Comparison of ENCODE assay signal across 8 cellular contexts in the genomic region with DNA sequence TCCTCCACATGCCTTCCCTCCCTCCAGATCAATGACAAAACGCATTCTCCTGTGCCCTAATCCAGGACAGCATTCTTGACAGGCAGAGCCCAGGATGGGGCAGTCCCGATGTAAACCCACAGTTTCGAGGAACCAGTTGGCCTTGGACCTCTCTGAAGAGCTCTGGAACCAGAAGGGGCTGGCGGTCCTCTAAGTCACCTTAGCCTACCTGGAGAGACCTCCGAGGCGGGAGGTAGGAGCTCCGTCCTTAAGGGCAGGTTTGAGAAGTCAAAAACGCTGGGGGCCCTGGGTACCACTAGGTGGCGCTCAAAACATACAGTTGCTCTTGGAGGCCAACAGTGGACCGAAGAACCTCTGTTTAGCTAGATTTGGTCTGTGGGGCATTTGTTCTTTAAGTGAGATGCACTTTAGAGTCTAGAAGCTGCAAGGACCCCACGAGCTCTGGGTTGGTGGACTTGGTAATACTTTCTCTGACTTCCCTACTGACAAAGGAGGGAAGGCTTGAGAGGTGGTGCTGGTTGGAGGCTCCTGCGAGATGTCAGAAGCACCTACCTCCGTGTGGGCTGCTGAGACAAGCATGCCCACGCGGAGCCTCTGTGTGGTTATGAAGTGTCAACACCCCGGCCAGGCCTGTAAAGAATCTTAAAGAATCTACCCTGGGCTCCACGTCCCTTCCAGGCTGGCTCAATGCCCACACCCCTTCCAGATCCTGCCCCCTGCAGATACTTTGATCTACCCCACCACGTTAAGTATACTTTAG.
DNase-seq lines count a peak whose midpoint lies in the region; ATAC-seq, FAIRE-seq and TF ChIP-seq lines count a peak whose summit lies in the region.

No MANE protein-coding gene starts in this region.

- H3K9me3 ChIP-seq in HEK293 (ENCODE audit: control insufficient read depth, insufficient read depth, low read depth, low read length) (no peaks in the 10 kb centered on the region), WERI-Rb-1 (ENCODE audit: severe bottlenecking) (no peaks in the 10 kb centered on the region)

- no peaks in the 10 kb centered on the region for H3K4me1 ChIP-seq in HEK293 (ENCODE audit: control insufficient read depth, insufficient read depth, low read length)

- peak; percentile 46 for DNase-seq in D721Med (ENCODE audit: insufficient read length, low spot score)
- peak; percentile 76 for DNase-seq in NCI-H2171 treated with DMSO at 0.1 percent for 48 hours (lab: John Stamatoyannopoulos, UW)
- peak; percentile 74 for DNase-seq in WERI-Rb-1
- peak; percentile 66 to 90 for DNase-seq in T47D (ENCODE audit: low read depth in 1 of 2, low spot score in 1 of 2)
- DNase-seq in iris pigment epithelial cell (ENCODE audit: low read depth): peak; percentile 77
- DNase-seq in stimulated activated CD4-positive, alpha-beta T cell treated with anti-CD3 and anti-CD28 coated beads, Interleukin-15, amount 100 ng/mL, for 24 hours: peak; percentile 85

- CTCF ChIA-PET in HEK293 (lab: Yijun Ruan, JAX): interaction anchor here (0.6 to 3.9 kb wide), 81 partner anchors 9 to 1951 kb away, joined by 3 to 40 read pairs (median 4); partner anchors contain the start of gene CHST11

- no peaks in the 10 kb centered on the region for H3K27me3 ChIP-seq in WERI-Rb-1 (ENCODE audit: insufficient read depth, low read depth, severe bottlenecking)

- POLR2A ChIA-PET in HEK293 (lab: Yijun Ruan, JAX): interaction anchor here (1.1 kb wide), 2 partner anchors 27 to 75 kb away, joined by 5 to 7 read pairs; partner anchors contain the start of gene CHST11

- in situ Hi-C loops in T47D (cut with HindIII; ENCODE audit: low pct_unique_long_range_greater_than_20kb, low sequenced_read_pairs): no loop called here

- H3K27ac ChIP-seq in HEK293 (ENCODE audit: extremely low read depth, low read depth, low read length) (no peak overlapping the region), WERI-Rb-1 (no peak overlapping the region)

- TF ChIP-seq CTCF in D721Med (IDR thresholded peaks at IDR 0.05; ENCODE audit: insufficient read depth, missing control alignments) (peak; percentile 96), HEK293 (tag by site-specific recombination; IDR thresholded peaks at IDR 0.05) (peak; percentile 80), WERI-Rb-1 (IDR thresholded peaks at IDR 0.05; ENCODE audit: low read depth, low read length) (peak; percentile 87)

- no peak overlapping the region for H3K4me3 ChIP-seq in HEK293 (ENCODE audit: low read depth, low read length)
- H3K4me3 ChIP-seq in WERI-Rb-1 (ENCODE audit: low read depth, low read length): no peak overlapping the region

- FAIRE-seq in D721Med (lab: Jason Lieb, UNC): no peak

- H3K36me3 ChIP-seq in HEK293 (ENCODE audit: control insufficient read depth in 2 of 2, insufficient read depth in 1 of 2, low read length in 2 of 2): no peaks in the 10 kb centered on the region
- H3K36me3 ChIP-seq in WERI-Rb-1: no peaks in the 10 kb centered on the region

- ATAC-seq in GM21619 (IDR thresholded peaks at IDR 0.05; ENCODE audit: unreplicated experiment): no peak

TF ChIP-seq in HEK293, 187 proteins besides CTCF, POLR2A, EP300 and RAD21 (continues in another document):
- no peak for TF ChIP-seq ZNF645 (tag by site-specific recombination; IDR thresholded peaks at IDR 0.05)
- TF ChIP-seq MYNN (tag by site-specific recombination; IDR thresholded peaks at IDR 0.05; ENCODE audit: borderline replicate concordance): no peak
- TF ChIP-seq ZNF354C (tag by site-specific recombination; IDR thresholded peaks at IDR 0.05; ENCODE audit: borderline replicate concordance, low read depth): no peak
- TF ChIP-seq ZNF433 (tag by site-specific recombination; IDR thresholded peaks at IDR 0.05; ENCODE audit: low read depth): no peak
- TF ChIP-seq, protein P1, sequence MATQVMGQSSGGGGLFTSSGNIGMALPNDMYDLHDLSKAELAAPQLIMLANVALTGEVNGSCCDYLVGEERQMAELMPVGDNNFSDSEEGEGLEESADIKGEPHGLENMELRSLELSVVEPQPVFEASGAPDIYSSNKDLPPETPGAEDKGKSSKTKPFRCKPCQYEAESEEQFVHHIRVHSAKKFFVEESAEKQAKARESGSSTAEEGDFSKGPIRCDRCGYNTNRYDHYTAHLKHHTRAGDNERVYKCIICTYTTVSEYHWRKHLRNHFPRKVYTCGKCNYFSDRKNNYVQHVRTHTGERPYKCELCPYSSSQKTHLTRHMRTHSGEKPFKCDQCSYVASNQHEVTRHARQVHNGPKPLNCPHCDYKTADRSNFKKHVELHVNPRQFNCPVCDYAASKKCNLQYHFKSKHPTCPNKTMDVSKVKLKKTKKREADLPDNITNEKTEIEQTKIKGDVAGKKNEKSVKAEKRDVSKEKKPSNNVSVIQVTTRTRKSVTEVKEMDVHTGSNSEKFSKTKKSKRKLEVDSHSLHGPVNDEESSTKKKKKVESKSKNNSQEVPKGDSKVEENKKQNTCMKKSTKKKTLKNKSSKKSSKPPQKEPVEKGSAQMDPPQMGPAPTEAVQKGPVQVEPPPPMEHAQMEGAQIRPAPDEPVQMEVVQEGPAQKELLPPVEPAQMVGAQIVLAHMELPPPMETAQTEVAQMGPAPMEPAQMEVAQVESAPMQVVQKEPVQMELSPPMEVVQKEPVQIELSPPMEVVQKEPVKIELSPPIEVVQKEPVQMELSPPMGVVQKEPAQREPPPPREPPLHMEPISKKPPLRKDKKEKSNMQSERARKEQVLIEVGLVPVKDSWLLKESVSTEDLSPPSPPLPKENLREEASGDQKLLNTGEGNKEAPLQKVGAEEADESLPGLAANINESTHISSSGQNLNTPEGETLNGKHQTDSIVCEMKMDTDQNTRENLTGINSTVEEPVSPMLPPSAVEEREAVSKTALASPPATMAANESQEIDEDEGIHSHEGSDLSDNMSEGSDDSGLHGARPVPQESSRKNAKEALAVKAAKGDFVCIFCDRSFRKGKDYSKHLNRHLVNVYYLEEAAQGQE (tag by site-specific recombination; IDR thresholded peaks at IDR 0.05): no peak
- TF ChIP-seq, protein P2, sequence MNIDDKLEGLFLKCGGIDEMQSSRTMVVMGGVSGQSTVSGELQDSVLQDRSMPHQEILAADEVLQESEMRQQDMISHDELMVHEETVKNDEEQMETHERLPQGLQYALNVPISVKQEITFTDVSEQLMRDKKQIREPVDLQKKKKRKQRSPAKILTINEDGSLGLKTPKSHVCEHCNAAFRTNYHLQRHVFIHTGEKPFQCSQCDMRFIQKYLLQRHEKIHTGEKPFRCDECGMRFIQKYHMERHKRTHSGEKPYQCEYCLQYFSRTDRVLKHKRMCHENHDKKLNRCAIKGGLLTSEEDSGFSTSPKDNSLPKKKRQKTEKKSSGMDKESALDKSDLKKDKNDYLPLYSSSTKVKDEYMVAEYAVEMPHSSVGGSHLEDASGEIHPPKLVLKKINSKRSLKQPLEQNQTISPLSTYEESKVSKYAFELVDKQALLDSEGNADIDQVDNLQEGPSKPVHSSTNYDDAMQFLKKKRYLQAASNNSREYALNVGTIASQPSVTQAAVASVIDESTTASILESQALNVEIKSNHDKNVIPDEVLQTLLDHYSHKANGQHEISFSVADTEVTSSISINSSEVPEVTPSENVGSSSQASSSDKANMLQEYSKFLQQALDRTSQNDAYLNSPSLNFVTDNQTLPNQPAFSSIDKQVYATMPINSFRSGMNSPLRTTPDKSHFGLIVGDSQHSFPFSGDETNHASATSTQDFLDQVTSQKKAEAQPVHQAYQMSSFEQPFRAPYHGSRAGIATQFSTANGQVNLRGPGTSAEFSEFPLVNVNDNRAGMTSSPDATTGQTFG (tag by site-specific recombination; IDR thresholded peaks at IDR 0.05; ENCODE audit: borderline replicate concordance): no peak
- TF ChIP-seq ZNF558 (tag by site-specific recombination; IDR thresholded peaks at IDR 0.05): no peak
- TF ChIP-seq ZXDB (tag by site-specific recombination; IDR thresholded peaks at IDR 0.05): no peak
- peak; percentile 97 for TF ChIP-seq ZNF654 (tag by site-specific recombination; IDR thresholded peaks at IDR 0.05; ENCODE audit: low read depth)
- no peak for TF ChIP-seq ZNF513 (tag by site-specific recombination; IDR thresholded peaks at IDR 0.05)
- TF ChIP-seq, protein P3, sequence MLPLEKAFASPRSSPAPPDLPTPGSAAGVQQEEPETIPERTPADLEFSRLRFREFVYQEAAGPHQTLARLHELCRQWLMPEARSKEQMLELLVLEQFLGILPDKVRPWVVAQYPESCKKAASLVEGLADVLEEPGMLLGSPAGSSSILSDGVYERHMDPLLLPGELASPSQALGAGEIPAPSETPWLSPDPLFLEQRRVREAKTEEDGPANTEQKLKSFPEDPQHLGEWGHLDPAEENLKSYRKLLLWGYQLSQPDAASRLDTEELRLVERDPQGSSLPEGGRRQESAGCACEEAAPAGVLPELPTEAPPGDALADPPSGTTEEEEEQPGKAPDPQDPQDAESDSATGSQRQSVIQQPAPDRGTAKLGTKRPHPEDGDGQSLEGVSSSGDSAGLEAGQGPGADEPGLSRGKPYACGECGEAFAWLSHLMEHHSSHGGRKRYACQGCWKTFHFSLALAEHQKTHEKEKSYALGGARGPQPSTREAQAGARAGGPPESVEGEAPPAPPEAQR (tag by site-specific recombination; IDR thresholded peaks at IDR 0.05): no peak
- no peak for TF ChIP-seq ZNF23 (tag by site-specific recombination; IDR thresholded peaks at IDR 0.05; ENCODE audit: borderline replicate concordance)
- no peak for TF ChIP-seq ZNF394 (tag by site-specific recombination; IDR thresholded peaks at IDR 0.05; ENCODE audit: borderline replicate concordance)
